ENCODE assay signal across 28 cellular contexts in the genomic region with DNA sequence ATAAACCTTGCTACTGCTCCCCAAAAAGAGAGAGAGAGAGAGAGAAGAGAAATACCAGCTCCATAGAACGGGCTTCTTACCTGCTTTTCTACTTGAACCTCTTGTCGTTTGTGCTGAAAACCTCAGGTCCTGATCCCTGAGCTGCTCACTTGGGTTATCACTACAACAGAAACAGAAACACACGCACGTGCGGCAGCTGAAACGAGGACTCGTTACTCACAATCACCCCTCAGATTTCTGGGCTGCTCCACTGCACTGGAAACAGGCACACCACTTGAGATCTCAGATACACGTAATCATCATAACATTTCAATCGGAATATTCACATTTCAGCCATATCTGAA. TPM values are rescaled to one million over a fixed set of nuclear protein-coding genes. Genes with fewer than 3 reads are reported as not detected.
A peak's percentile ranks its signal among the peaks of the same experiment; 100 is the strongest.
DNase-seq lines count a peak whose midpoint lies in the region; ATAC-seq, FAIRE-seq and TF ChIP-seq lines count a peak whose summit lies in the region.
"Had no signal": no experiment of that assay in that cellular context is flagged by ENCODE, and none has a peak within 500 bp of the region (broad histone marks: within the 10 kb centered on the region; RNA-seq: fewer than 3 reads in every experiment).

No MANE protein-coding gene starts in this region.

- H3K4me1 Mint-ChIP-seq in chondrocyte (ENCODE audit: low read depth) (peaks cover 15% of the 10 kb centered on the region), osteocyte (ENCODE audit: unreplicated experiment) (peaks cover 21% of the 10 kb centered on the region)
- peaks cover 0 to under 1% (median 0%) of the 10 kb centered on the region in 3 donors for H3K4me1 Mint-ChIP-seq in CD8-positive, alpha-beta memory T cell
- H3K4me1 Mint-ChIP-seq: activated naive CD8-positive, alpha-beta T cell treated with anti-CD3 and anti-CD28 coated beads, Interleukin-2, amount 50 U/mL, for 24 hours; memory B cell had no signal

- TF ChIP-seq EP300 in A549 (IDR thresholded peaks at IDR 0.05), result no peak

- peak overlapping the region; percentile 84 for H3K4me2 ChIP-seq in A549
- peak overlapping the region; percentile 76 for H3K4me2 ChIP-seq in PC-9

- TF ChIP-seq POLR2A in A549 (IDR thresholded peaks at IDR 0.05; ENCODE audit: low read length), result no peak

- CTCF ChIA-PET in A549 (lab: Yijun Ruan, JAX), result interaction anchor here (1.0 to 4.6 kb wide), 7 partner anchors 10 to 153 kb away, joined by 3 to 30 read pairs (median 10); a partner anchor contains a TSS
- CTCF ChIA-PET in PC-9 (lab: Charles Lee), result interaction anchor here (0.7 to 1.8 kb wide), 5 partner anchors 13 to 154 kb away, joined by 3 to 8 read pairs (median 4); no protein-coding TSS in a partner anchor
- CTCF ChIA-PET in CD8-positive, alpha-beta memory T cell (lab: Charles Lee), result no interaction called here

- no peaks in the 10 kb centered on the region for H3K27me3 ChIP-seq in PC-9 (ENCODE audit: insufficient read depth, low read depth)
- H3K27me3 ChIP-seq in CD8-positive, alpha-beta memory T cell (ENCODE audit: insufficient read depth, low read length, poor library complexity, severe bottlenecking), result no peaks in the 10 kb centered on the region
- H3K27me3 ChIP-seq: breast epithelium, colonic mucosa, testis, uterus had no signal

- H3K79me2 ChIP-seq in PC-9 (ENCODE audit: low read depth), result no peaks in the 10 kb centered on the region

- H3K4me3 ChIP-seq in A549 (peak overlapping the region; percentile 39), PC-9 (peak overlapping the region; percentile 48; the same call in 1 of the 2 replicates)
- no peak overlapping the region for H3K4me3 ChIP-seq in CD8-positive, alpha-beta memory T cell (ENCODE audit: low read length)
- H3K4me3 ChIP-seq: breast epithelium, colonic mucosa, testis, uterus had no signal

- no peaks in the 10 kb centered on the region for H3K9me2 ChIP-seq in PC-9 (ENCODE audit: insufficient read depth)

- H3K9me3 Mint-ChIP-seq in chondrocyte (ENCODE audit: low read depth) (no peaks in the 10 kb centered on the region), osteocyte (ENCODE audit: unreplicated experiment) (no peaks in the 10 kb centered on the region)
- H3K9me3 Mint-ChIP-seq in CD8-positive, alpha-beta memory T cell, result no peaks in the 10 kb centered on the region
- H3K9me3 Mint-ChIP-seq: activated CD4-positive, alpha-beta T cell treated with anti-CD3 and anti-CD28 coated beads, Interleukin-2, amount 10 ng/mL, durations not matched to agents 24 days and 14 days; activated naive CD8-positive, alpha-beta T cell treated with anti-CD3 and anti-CD28 coated beads, Interleukin-2, amount 50 U/mL, for 24 hours; CD8-positive, alpha-beta T cell; effector memory CD8-positive, alpha-beta T cell; H9; memory B cell had no signal

- H3K36me3 Mint-ChIP-seq in chondrocyte (ENCODE audit: low read depth), result no peaks in the 10 kb centered on the region
- H3K36me3 Mint-ChIP-seq in osteocyte (ENCODE audit: unreplicated experiment), result no peaks in the 10 kb centered on the region
- H3K36me3 Mint-ChIP-seq in CD8-positive, alpha-beta memory T cell, result no peaks in the 10 kb centered on the region
- H3K36me3 Mint-ChIP-seq: CD8-positive, alpha-beta T cell; memory B cell had no signal

- H3K27ac ChIP-seq in A549 (peak overlapping the region; percentile 99 to 100), PC-9 (peak overlapping the region; percentile 75)
- H3K27ac ChIP-seq in CD8-positive, alpha-beta memory T cell (ENCODE audit: low read depth, low read length), result no peak overlapping the region
- H3K27ac ChIP-seq: breast epithelium, colonic mucosa, testis, uterus, VCaP had no signal

- POLR2A ChIA-PET in A549 (lab: Yijun Ruan, JAX), result interaction anchor here (0.5 to 2.9 kb wide), 5 partner anchors 13 to 173 kb away, joined by 3 to 17 read pairs (median 6); a partner anchor contains a TSS
- POLR2A ChIA-PET in PC-9 (lab: Charles Lee; ENCODE audit: unreplicated experiment), result interaction anchor here (0.6 to 1.7 kb wide), 7 partner anchors 17 to 154 kb away, joined by 3 to 16 read pairs (median 7); no protein-coding TSS in a partner anchor
- POLR2A ChIA-PET in CD8-positive, alpha-beta memory T cell (lab: Charles Lee), result no interaction called here

- no peak for FAIRE-seq in A549 (lab: Jason Lieb, UNC)

- peaks cover 17% of the 10 kb centered on the region; the same call in 1 of the 2 replicates for H3F3A ChIP-seq in PC-9 (ENCODE audit: insufficient read depth, low read depth)

- TF ChIP-seq RAD21 in A549 (conservative IDR thresholded peaks at IDR 0.05 in 1 of 2, IDR thresholded peaks at IDR 0.05 in 1 of 2), result no peak

- intact Hi-C loops in PC-9 (cut with micrococcal nuclease; ENCODE audit: unreplicated experiment), result loop anchor here (1.0 to 2.0 kb wide), 5 partner anchors 17 to 154 kb away; no protein-coding TSS in a partner anchor

- 20% methylated on average over 9 of the region's 9 CpGs for WGBS in A549 (ENCODE audit: missing lambda C conversion rate)

- no peaks in the 10 kb centered on the region for H4K20me1 ChIP-seq in PC-9 (ENCODE audit: insufficient read depth)

- H3K27me3 Mint-ChIP-seq in chondrocyte (ENCODE audit: low read depth) (no peaks in the 10 kb centered on the region), osteocyte (ENCODE audit: unreplicated experiment) (no peaks in the 10 kb centered on the region)
- peaks cover 6 to 13% of the 10 kb centered on the region in 2 donors for H3K27me3 Mint-ChIP-seq in CD8-positive, alpha-beta memory T cell

- H3K9me3 ChIP-seq in A549, result no peaks in the 10 kb centered on the region
- no peaks in the 10 kb centered on the region for H3K9me3 ChIP-seq in PC-9 (ENCODE audit: insufficient read depth, low read depth)
- H3K9me3 ChIP-seq in CD8-positive, alpha-beta memory T cell (ENCODE audit: low read length), result no peaks in the 10 kb centered on the region
- H3K9me3 ChIP-seq: breast epithelium, colonic mucosa, testis, uterus had no signal

- peak overlapping the region; percentile 48 for H3K4me3 Mint-ChIP-seq in chondrocyte (ENCODE audit: unreplicated experiment)
- H3K4me3 Mint-ChIP-seq in osteocyte (ENCODE audit: unreplicated experiment), result peak overlapping the region; percentile 43
- H3K4me3 Mint-ChIP-seq in CD8-positive, alpha-beta memory T cell, result no peak overlapping the region
- H3K4me3 Mint-ChIP-seq: activated CD4-positive, alpha-beta T cell treated with anti-CD3 and anti-CD28 coated beads, Interleukin-2, amount 10 ng/mL, durations not matched to agents 24 days and 14 days; activated naive CD8-positive, alpha-beta T cell treated with anti-CD3 and anti-CD28 coated beads, Interleukin-2, amount 50 U/mL, for 24 hours; CD8-positive, alpha-beta T cell; effector memory CD8-positive, alpha-beta T cell; H9; memory B cell had no signal

- TF ChIP-seq CTCF in A549 (IDR thresholded peaks at IDR 0.05), result no peak
- 0 out of 2 replicates have a peak, but pooled peaks have one; percentile 14 for TF ChIP-seq CTCF in PC-9 (conservative IDR thresholded peaks at IDR 0.05)
- no peak for TF ChIP-seq CTCF in chondrocyte (IDR thresholded peaks at IDR 0.05)
- no peak for TF ChIP-seq CTCF in osteocyte (IDR thresholded peaks at IDR 0.05)

- H2AFZ ChIP-seq in PC-9, result peak overlapping the region; percentile 16; the same call in 1 of the 2 replicates

- H3K4me1 ChIP-seq in A549, result peaks cover 45% of the 10 kb centered on the region
- peaks cover 27% of the 10 kb centered on the region for H3K4me1 ChIP-seq in PC-9 (replicated peaks; ENCODE audit: insufficient read depth)
- no peaks in the 10 kb centered on the region for H3K4me1 ChIP-seq in CD8-positive, alpha-beta memory T cell (ENCODE audit: insufficient read depth, low read length)
- H3K4me1 ChIP-seq: breast epithelium, colonic mucosa, uterus had no signal

- no peaks in the 10 kb centered on the region for H3K36me3 ChIP-seq in PC-9 (ENCODE audit: low read depth)
- H3K36me3 ChIP-seq in CD8-positive, alpha-beta memory T cell (ENCODE audit: insufficient read depth, low read length), result no peaks in the 10 kb centered on the region
- H3K36me3 ChIP-seq: breast epithelium, colonic mucosa, uterus had no signal

- BruUV-seq in PC-9 (replicated peaks; lab: Mats Ljungman, UMichigan), result no TSS peak

- no peak for ATAC-seq in A549
- ATAC-seq: activated naive CD8-positive, alpha-beta T cell treated with anti-CD3 and anti-CD28 coated beads, Interleukin-2, amount 50 U/mL, for 24 hours; CD8-positive, alpha-beta T cell; effector memory CD8-positive, alpha-beta T cell; esophagus mucosa had no signal

- no peak for DNase-seq in A549 (ENCODE audit: low read depth in 1 of 2, low spot score in 1 of 2)
- DNase-seq in PC-9, result no peak
- DNase-seq in chondrocyte (ENCODE audit: low spot score), result no peak
- no peak for DNase-seq in osteocyte (ENCODE audit: extremely low spot score, unreplicated experiment)
- DNase-seq in CD8-positive, alpha-beta memory T cell, result no peak
- no peak for DNase-seq in activated CD4-positive, alpha-beta T cell treated with anti-CD3 and anti-CD28 coated beads for 4 hours
- DNase-seq in epidermal melanocyte (ENCODE audit: insufficient read length, low spot score), result no peak
- DNase-seq in amniotic stem cell (lab: John Stamatoyannopoulos, UW), result no peak
- DNase-seq: activated CD4-positive, alpha-beta T cell treated with anti-CD3 and anti-CD28 coated beads, Interleukin-2, amount 10 ng/mL, durations not matched to agents 24 days and 14 days; activated gamma-delta T cell; activated naive CD8-positive, alpha-beta T cell treated with anti-CD3 and anti-CD28 coated beads, Interleukin-2, amount 50 U/mL, for 24 hours; activated T-cell treated with anti-CD3 and anti-CD28 coated beads, Interleukin-2, amount 50 U/mL, for 1 hour; CD8-positive, alpha-beta T cell; DMS 273 treated with DMSO at 0.1 percent for 48 hours; effector memory CD8-positive, alpha-beta T cell; H9; Karpas-422; NCI-H1436 treated with DMSO at 0.1 percent for 48 hours; NCI-H510A; stimulated activated naive CD4-positive, alpha-beta T cell treated with Interleukin-2 at 50 U/mL for 16 hours; T-helper 9 cell had no signal

- H3K27ac Mint-ChIP-seq in chondrocyte (ENCODE audit: unreplicated experiment), result peak overlapping the region; percentile 82
- H3K27ac Mint-ChIP-seq in osteocyte (ENCODE audit: unreplicated experiment), result peak overlapping the region; percentile 96
- no peak overlapping the region for H3K27ac Mint-ChIP-seq in CD8-positive, alpha-beta memory T cell
- H3K27ac Mint-ChIP-seq: activated CD4-positive, alpha-beta T cell treated with anti-CD3 and anti-CD28 coated beads, Interleukin-2, amount 10 ng/mL, durations not matched to agents 24 days and 14 days; activated naive CD8-positive, alpha-beta T cell treated with anti-CD3 and anti-CD28 coated beads, Interleukin-2, amount 50 U/mL, for 24 hours; CD8-positive, alpha-beta T cell; effector memory CD8-positive, alpha-beta T cell; memory B cell had no signal

TF ChIP-seq in A549, 52 proteins besides CTCF, POLR2A, EP300 and RAD21 (continues in another document):
- TF ChIP-seq SMC3 (IDR thresholded peaks at IDR 0.05), result no peak

RNA-seq across cellular contexts. Expression of a gene that starts 48.2 kb away (rescaled TPM):
- 19.8 and 22.7 TPM in 2 replicates for polyA plus RNA-seq in A549 (2011; rRNA removed)
- 75.3 and 114 TPM in 2 replicates for polyA plus RNA-seq in A549 (2012; cell fraction: cytosol; rRNA removed)
- 235 and 362 TPM in 2 replicates for polyA plus RNA-seq in A549 (2012; cell fraction: nucleus; rRNA removed)
- 93.5 to 107 TPM (median 97.7 TPM) in 3 replicates for polyA plus RNA-seq in A549 (2017; fragmentation: RNase III; extraction: RNeasy Plus Mini Kit Qiagen cat#74134 plus additional on column Dnase treatment)
- polyA minus RNA-seq in A549 (2011; rRNA and poly(A)+ RNA removed), result 19.8 and 36.6 TPM in 2 replicates
- 302 and 319 TPM in 2 replicates for total RNA-seq in PC-9 (2021)
- total RNA-seq in chondrocyte, result 261 to 354 TPM (median 264 TPM) in 3 replicates
- total RNA-seq in osteocyte, result 148 and 149 TPM in 2 replicates
- 1 to 10 TPM; 1.9 to 2.4 TPM for total RNA-seq in CD8-positive, alpha-beta memory T cell
- 0.17 TPM for polyA plus RNA-seq in CD8-positive, alpha-beta memory T cell

Comparison
In these comparisons a context has a peak if more than half of its experiments do, and no peak if none do; other contexts are left out.
1. H3K27ac Mint-ChIP-seq: peak in chondrocyte (single experiment) and osteocyte (single experiment); none in CD8-positive, alpha-beta memory T cell (0 of 8).
2. H3K4me3 Mint-ChIP-seq: peak in chondrocyte (single experiment) and osteocyte (single experiment); none in CD8-positive, alpha-beta memory T cell (0 of 7).
3. RNA of a gene that starts 48.2 kb away (total RNA-seq): 302 to 319 TPM in PC-9, 261 to 354 TPM in chondrocyte and 148 to 149 TPM in osteocyte; 1.9 to 2.4 TPM in CD8-positive, alpha-beta memory T cell; every median in the first group is over 10 times any median in the second.